Comparison of ENCODE assay signal across 25 cellular contexts in the genomic region with DNA sequence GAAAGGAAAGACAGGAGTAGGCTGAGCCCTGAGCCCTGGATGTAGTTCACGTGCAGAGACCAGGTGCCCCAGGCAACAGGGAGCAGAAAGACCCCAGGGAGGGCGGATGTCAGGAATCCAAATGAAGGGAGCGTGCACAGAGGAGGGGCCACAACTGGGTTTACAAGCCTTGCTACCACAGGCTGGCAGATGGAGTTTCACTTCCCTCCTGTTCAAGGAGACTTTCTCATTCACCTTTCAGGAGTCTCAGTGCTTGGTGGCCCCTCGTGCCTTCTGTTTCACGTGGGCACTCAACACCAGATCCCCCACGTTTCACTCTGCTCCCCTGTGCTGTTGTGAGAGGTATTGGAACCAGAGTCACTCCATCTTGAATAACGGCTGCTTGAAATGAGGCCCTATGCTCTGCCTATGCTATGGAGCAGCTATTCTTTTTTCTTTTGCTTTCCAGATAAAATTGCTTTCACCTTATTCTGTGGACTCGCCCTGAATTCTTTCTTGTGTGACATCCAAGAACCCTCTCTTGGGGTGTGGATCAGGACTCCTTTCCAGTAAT.
DNase-seq lines count a peak whose midpoint lies in the region; ATAC-seq, FAIRE-seq and TF ChIP-seq lines count a peak whose summit lies in the region.
"Had no signal": no experiment of that assay in that cellular context is flagged by ENCODE, and none has a peak within 500 bp of the region (broad histone marks: within the 10 kb centered on the region; RNA-seq: fewer than 3 reads in every experiment).

No MANE protein-coding gene starts in this region.

- H3K4me3 Mint-ChIP-seq in activated CD4-positive, alpha-beta T cell treated with anti-CD3 and anti-CD28 coated beads, Interleukin-2, amount 10 ng/mL, durations not matched to agents 24 days and 14 days: no peak overlapping the region
- H3K4me3 Mint-ChIP-seq: CD4-positive, CD25-positive, alpha-beta regulatory T cell had no signal

- intact Hi-C loops in activated CD4-positive, alpha-beta T cell treated with anti-CD3 and anti-CD28 coated beads, Interleukin-2, amount 10 ng/mL, durations not matched to agents 24 days and 14 days (cut with micrococcal nuclease): no loop called here
- intact Hi-C loops in GM12878 (cut with micrococcal nuclease; ENCODE audit: unreplicated experiment): no loop called here

- TF ChIP-seq CTCF in GM12878 (IDR thresholded peaks at IDR 0.05 in 2 of 3, conservative IDR thresholded peaks at IDR 0.05 in 1 of 3; ENCODE audit: control insufficient read depth in 2 of 3, extremely low read depth in 1 of 3, insufficient read depth in 1 of 3, low read depth in 3 of 3, low read length in 3 of 3): no peak

- SMC1A ChIA-PET in GM12878 (lab: Charles Lee; ENCODE audit: uncharacterized antibody, unreplicated experiment): interaction anchor here (1.2 kb wide), 1 partner anchor 164 kb away, joined by 3 read pairs; no protein-coding TSS in a partner anchor

- H2AFZ ChIP-seq in GM12878 (ENCODE audit: control insufficient read depth, low read depth, low read length): no peak overlapping the region

- in situ Hi-C loops in GM12878 (cut with MboI): no loop called here

- H3K27me3 ChIP-seq in GM12878 (replicated peaks in 1 of 2; ENCODE audit: control insufficient read depth in 2 of 2, insufficient read depth in 2 of 2, low read length in 1 of 2): no peaks in the 10 kb centered on the region
- H3K27me3 ChIP-seq: BLaER1, SJCRH30 had no signal

- no peak for TF ChIP-seq RAD21 in GM12878 (IDR thresholded peaks at IDR 0.05; ENCODE audit: insufficient read depth, low read depth, low read length)

- no peaks in the 10 kb centered on the region for H3K36me3 ChIP-seq in GM12878 (ENCODE audit: control insufficient read depth in 2 of 2, insufficient read depth in 2 of 2, low read length in 1 of 2)
- H3K36me3 ChIP-seq: BLaER1, SJCRH30 had no signal

- POLR2A ChIA-PET in GM12878 (lab: Charles Lee): no interaction called here

- no peaks in the 10 kb centered on the region for H4K20me1 ChIP-seq in GM12878 (ENCODE audit: control insufficient read depth, insufficient read depth)
- H4K20me1 ChIP-seq: BLaER1 had no signal

- H3K36me3 Mint-ChIP-seq in activated CD4-positive, alpha-beta T cell treated with anti-CD3 and anti-CD28 coated beads, Interleukin-2, amount 10 ng/mL, durations not matched to agents 24 days and 14 days (ENCODE audit: low read depth): no peaks in the 10 kb centered on the region
- H3K36me3 Mint-ChIP-seq: CD4-positive, CD25-positive, alpha-beta regulatory T cell had no signal

- H3K9ac ChIP-seq in GM12878 (ENCODE audit: control insufficient read depth, insufficient read depth, low read length): no peak overlapping the region
- H3K9ac ChIP-seq: BLaER1 had no signal

- CTCF ChIA-PET in GM12878 (lab: Yijun Ruan, JAX): no interaction called here

- BruUV-seq in GM12878 (replicated peaks; lab: Mats Ljungman, UMichigan): no TSS peak

- H3K27ac Mint-ChIP-seq in activated CD4-positive, alpha-beta T cell treated with anti-CD3 and anti-CD28 coated beads, Interleukin-2, amount 10 ng/mL, durations not matched to agents 24 days and 14 days: no peak overlapping the region
- H3K27ac Mint-ChIP-seq: CD4-positive, CD25-positive, alpha-beta regulatory T cell had no signal

- no peak for FAIRE-seq in GM12878 (lab: Jason Lieb, UNC)
- FAIRE-seq: A204.1 had no signal

- H3K9me3 ChIP-seq in GM12878 (replicated peaks; ENCODE audit: control insufficient read depth, insufficient read depth, low read length): no peaks in the 10 kb centered on the region
- H3K9me3 ChIP-seq: SJCRH30 had no signal

- RAD21 ChIA-PET in GM12878 (lab: Charles Lee; ENCODE audit: unreplicated experiment): no interaction called here

- H3K27me3 Mint-ChIP-seq in activated CD4-positive, alpha-beta T cell treated with anti-CD3 and anti-CD28 coated beads, Interleukin-2, amount 10 ng/mL, durations not matched to agents 24 days and 14 days: no peaks in the 10 kb centered on the region
- H3K27me3 Mint-ChIP-seq: CD4-positive, CD25-positive, alpha-beta regulatory T cell had no signal

- H3K4me2 ChIP-seq in GM12878 (ENCODE audit: control insufficient read depth, insufficient read depth): no peak overlapping the region
- H3K4me2 ChIP-seq: BLaER1 had no signal

- H3K9me3 Mint-ChIP-seq in activated CD4-positive, alpha-beta T cell treated with anti-CD3 and anti-CD28 coated beads, Interleukin-2, amount 10 ng/mL, durations not matched to agents 24 days and 14 days: no peaks in the 10 kb centered on the region

- TF ChIP-seq POLR2A in GM12878 (IDR thresholded peaks at IDR 0.05; ENCODE audit: low read depth, low read length): no peak

- TF ChIP-seq EP300 in GM12878 (IDR thresholded peaks at IDR 0.05; ENCODE audit: borderline replicate concordance in 1 of 2, control insufficient read depth in 1 of 2, low read depth in 2 of 2, low read length in 2 of 2): no peak

- peak; percentile 40 for DNase-seq in activated CD4-positive, alpha-beta T cell treated with anti-CD3 and anti-CD28 coated beads, Interleukin-2, amount 10 ng/mL, durations not matched to agents 24 days and 14 days
- DNase-seq in activated CD4-positive, alpha-beta T cell treated with anti-CD3 and anti-CD28 coated beads for 4 hours: no peak
- DNase-seq in NAMALWA (ENCODE audit: low spot score): peak; percentile 28
- no peak for DNase-seq in GM12878 (ENCODE audit: low read depth, low spot score)
- no peak for DNase-seq in iPS-NIHi7 (ENCODE audit: extremely low spot score)
- DNase-seq in NCI-H526 (lab: John Stamatoyannopoulos, UW): no peak
- DNase-seq: CD4-positive, CD25-positive, alpha-beta regulatory T cell; DMS153; DND-41; GOT3; HCEC 1CT; KG1; MM.1S; NCI-H1105; NCI-H146; NCI-H1930; NCI-H446 treated with DMSO at 0.1 percent for 48 hours; NCI-H526 treated with DMSO at 0.1 percent for 48 hours; PC-3; SJCRH30 had no signal

- H3K4me1 ChIP-seq in GM12878 (ENCODE audit: control insufficient read depth, insufficient read depth, low read length): no peaks in the 10 kb centered on the region
- H3K4me1 ChIP-seq: BLaER1, SJCRH30 had no signal

- ATAC-seq in GM12878 (peak; percentile 66), HG03432 (IDR thresholded peaks at IDR 0.05; ENCODE audit: unreplicated experiment) (no peak)
- ATAC-seq: PC-3, Right ventricle myocardium inferior, SK-N-SH treated with all-trans-retinoic acid at 6 μM for 48 hours had no signal

- H3K4me1 Mint-ChIP-seq in activated CD4-positive, alpha-beta T cell treated with anti-CD3 and anti-CD28 coated beads, Interleukin-2, amount 10 ng/mL, durations not matched to agents 24 days and 14 days: no peaks in the 10 kb centered on the region
- H3K4me1 Mint-ChIP-seq: CD4-positive, CD25-positive, alpha-beta regulatory T cell had no signal

- H3K4me3 ChIP-seq in GM12878: no peak overlapping the region
- H3K4me3 ChIP-seq: BLaER1, SJCRH30 had no signal

- WGBS in GM12878 (ENCODE audit: insufficient coverage, insufficient replicate concordance, low lambda C conversion rate, missing lambda C conversion rate): 16% methylated on average over 8 of the region's 8 CpGs

- H3K27ac ChIP-seq in GM12878 (ENCODE audit: control insufficient read depth, insufficient read depth): no peak overlapping the region
- H3K27ac ChIP-seq: BLaER1, SJCRH30 had no signal

- no peaks in the 10 kb centered on the region for H3K79me2 ChIP-seq in GM12878 (ENCODE audit: control insufficient read depth, insufficient read depth, low read length)

TF ChIP-seq in GM12878, 131 proteins besides CTCF, POLR2A, EP300 and RAD21 (continues in another document):
- TF ChIP-seq NR2C1 (IDR thresholded peaks at IDR 0.05) (no peak), IKZF1 (conservative IDR thresholded peaks at IDR 0.05) (peak; percentile 43), ETV6 (conservative IDR thresholded peaks at IDR 0.05 in 1 of 2, IDR thresholded peaks at IDR 0.05 in 1 of 2; ENCODE audit: borderline replicate concordance in 1 of 2, low read depth in 1 of 2) (no peak), DPF2 (IDR thresholded peaks at IDR 0.05) (0 out of 2 replicates have a peak, but pooled peaks have one; percentile 25)
- TF ChIP-seq, protein P1, sequence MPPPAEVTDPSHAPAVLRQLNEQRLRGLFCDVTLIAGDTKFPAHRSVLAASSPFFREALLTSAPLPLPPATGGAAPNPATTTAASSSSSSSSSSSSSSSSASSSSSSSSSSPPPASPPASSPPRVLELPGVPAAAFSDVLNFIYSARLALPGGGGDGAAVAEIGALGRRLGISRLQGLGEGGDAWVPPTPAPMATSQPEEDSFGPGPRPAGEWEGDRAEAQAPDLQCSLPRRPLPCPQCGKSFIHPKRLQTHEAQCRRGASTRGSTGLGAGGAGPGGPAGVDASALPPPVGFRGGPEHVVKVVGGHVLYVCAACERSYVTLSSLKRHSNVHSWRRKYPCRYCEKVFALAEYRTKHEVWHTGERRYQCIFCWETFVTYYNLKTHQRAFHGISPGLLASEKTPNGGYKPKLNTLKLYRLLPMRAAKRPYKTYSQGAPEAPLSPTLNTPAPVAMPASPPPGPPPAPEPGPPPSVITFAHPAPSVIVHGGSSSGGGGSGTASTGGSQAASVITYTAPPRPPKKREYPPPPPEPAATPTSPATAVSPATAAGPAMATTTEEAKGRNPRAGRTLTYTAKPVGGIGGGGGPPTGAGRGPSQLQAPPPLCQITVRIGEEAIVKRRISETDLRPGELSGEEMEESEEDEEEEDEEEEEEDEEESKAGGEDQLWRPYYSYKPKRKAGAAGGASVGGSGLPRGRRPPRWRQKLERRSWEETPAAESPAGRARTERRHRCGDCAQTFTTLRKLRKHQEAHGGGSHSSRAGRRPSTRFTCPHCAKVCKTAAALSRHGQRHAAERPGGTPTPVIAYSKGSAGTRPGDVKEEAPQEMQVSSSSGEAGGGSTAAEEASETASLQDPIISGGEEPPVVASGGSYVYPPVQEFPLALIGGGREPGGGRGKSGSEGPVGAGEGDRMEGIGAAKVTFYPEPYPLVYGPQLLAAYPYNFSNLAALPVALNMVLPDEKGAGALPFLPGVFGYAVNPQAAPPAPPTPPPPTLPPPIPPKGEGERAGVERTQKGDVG (CRISPR knock-in tag; IDR thresholded peaks at IDR 0.05): 0 out of 2 replicates have a peak, but pooled peaks have one; percentile 42
- TF ChIP-seq, protein P2, sequence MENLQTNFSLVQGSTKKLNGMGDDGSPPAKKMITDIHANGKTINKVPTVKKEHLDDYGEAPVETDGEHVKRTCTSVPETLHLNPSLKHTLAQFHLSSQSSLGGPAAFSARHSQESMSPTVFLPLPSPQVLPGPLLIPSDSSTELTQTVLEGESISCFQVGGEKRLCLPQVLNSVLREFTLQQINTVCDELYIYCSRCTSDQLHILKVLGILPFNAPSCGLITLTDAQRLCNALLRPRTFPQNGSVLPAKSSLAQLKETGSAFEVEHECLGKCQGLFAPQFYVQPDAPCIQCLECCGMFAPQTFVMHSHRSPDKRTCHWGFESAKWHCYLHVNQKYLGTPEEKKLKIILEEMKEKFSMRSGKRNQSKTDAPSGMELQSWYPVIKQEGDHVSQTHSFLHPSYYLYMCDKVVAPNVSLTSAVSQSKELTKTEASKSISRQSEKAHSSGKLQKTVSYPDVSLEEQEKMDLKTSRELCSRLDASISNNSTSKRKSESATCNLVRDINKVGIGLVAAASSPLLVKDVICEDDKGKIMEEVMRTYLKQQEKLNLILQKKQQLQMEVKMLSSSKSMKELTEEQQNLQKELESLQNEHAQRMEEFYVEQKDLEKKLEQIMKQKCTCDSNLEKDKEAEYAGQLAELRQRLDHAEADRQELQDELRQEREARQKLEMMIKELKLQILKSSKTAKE (IDR thresholded peaks at IDR 0.05; ENCODE audit: low read depth, poor library complexity, severe bottlenecking): no peak

Comparison
In these comparisons a context has a peak if more than half of its experiments do, and no peak if none do; other contexts are left out.
1. DNase-seq: peak in activated CD4-positive, alpha-beta T cell treated with anti-CD3 and anti-CD28 coated beads, Interleukin-2, amount 10 ng/mL, durations not matched to agents 24 days and 14 days (single experiment) and NAMALWA (single experiment); none in activated CD4-positive, alpha-beta T cell treated with anti-CD3 and anti-CD28 coated beads for 4 hours (0 of 2), GM12878 (single experiment), iPS-NIHi7 (single experiment) and NCI-H526 (0 of 2).